In genomic region chr12:27523305-27523641, GRCh38 we compare ENCODE assay signal across 8 cellular contexts. TPM values are rescaled to one million over a fixed set of nuclear protein-coding genes. Genes with fewer than 3 reads are reported as not detected.
A peak's percentile ranks its signal among the peaks of the same experiment; 100 is the strongest.
DNase-seq lines count a peak whose midpoint lies in the region; ATAC-seq and TF ChIP-seq lines count a peak whose summit lies in the region.

No MANE protein-coding gene starts in this region.

- CTCF ChIA-PET in HEK293T (lab: Yijun Ruan, JAX): no interaction called here

- ATAC-seq in GM21529 (IDR thresholded peaks at IDR 0.05; ENCODE audit: unreplicated experiment): peak; percentile 2
- peak; percentile 11 for ATAC-seq in effector memory CD8-positive, alpha-beta T cell (replicated peaks)

- H3K27me3 Mint-ChIP-seq in effector memory CD8-positive, alpha-beta T cell: peaks cover 23 to 29% of the 10 kb centered on the region in 2 donors
- H3K27me3 Mint-ChIP-seq in osteocyte (ENCODE audit: unreplicated experiment): no peaks in the 10 kb centered on the region

- DNase-seq in GM12864 (ENCODE audit: low read depth) (no peak), NCI-H82 (lab: John Stamatoyannopoulos, UW) (peak; percentile 66), osteocyte (ENCODE audit: extremely low spot score, unreplicated experiment) (no peak), HEK293T (ENCODE audit: extremely low spot score) (no peak), NCI-H526 treated with DMSO at 0.1 percent for 48 hours (lab: John Stamatoyannopoulos, UW) (no peak), NCI-H187 (lab: John Stamatoyannopoulos, UW) (no peak)
- no peak for DNase-seq in effector memory CD8-positive, alpha-beta T cell

- peaks cover 5 to 9% of the 10 kb centered on the region in 2 donors for H3K4me1 Mint-ChIP-seq in effector memory CD8-positive, alpha-beta T cell (ENCODE audit: low read depth in 2 of 2)
- H3K4me1 Mint-ChIP-seq in osteocyte (ENCODE audit: unreplicated experiment): peaks cover 49% of the 10 kb centered on the region

- POLR2A ChIA-PET in HEK293T (lab: Yijun Ruan, JAX): interaction anchor here (0.5 to 2.7 kb wide), 17 partner anchors 9 to 256 kb away, joined by 3 to 14 read pairs (median 5); no protein-coding TSS in a partner anchor

- H3K27ac Mint-ChIP-seq in effector memory CD8-positive, alpha-beta T cell: peak overlapping the region; percentile 91 to 92
- peak overlapping the region; percentile 88 for H3K27ac Mint-ChIP-seq in osteocyte (ENCODE audit: unreplicated experiment)

- H3K4me3 Mint-ChIP-seq in effector memory CD8-positive, alpha-beta T cell: peak overlapping the region; percentile 93 to 94
- peak overlapping the region; percentile 88 for H3K4me3 Mint-ChIP-seq in osteocyte (ENCODE audit: unreplicated experiment)

- H3K9me3 Mint-ChIP-seq in effector memory CD8-positive, alpha-beta T cell: no peaks in the 10 kb centered on the region
- H3K9me3 Mint-ChIP-seq in osteocyte (ENCODE audit: unreplicated experiment): no peaks in the 10 kb centered on the region

- no peak for TF ChIP-seq CTCF in GM12864 (IDR thresholded peaks at IDR 0.05; ENCODE audit: low read depth, low read length, missing control alignments)
- no peak for TF ChIP-seq CTCF in osteocyte (IDR thresholded peaks at IDR 0.05)

- H3K4me3 ChIP-seq in GM12864 (ENCODE audit: low read depth, low read length): peak overlapping the region; percentile 81

- peaks cover 13% of the 10 kb centered on the region for H3K36me3 Mint-ChIP-seq in effector memory CD8-positive, alpha-beta T cell (ENCODE audit: insufficient read depth)
- peaks cover 2% of the 10 kb centered on the region for H3K36me3 Mint-ChIP-seq in osteocyte (ENCODE audit: unreplicated experiment)

TF ChIP-seq in HEK293T, 16 proteins besides CTCF, POLR2A, EP300 and RAD21:
- no peak for TF ChIP-seq BHLHE40 (IDR thresholded peaks at IDR 0.05; ENCODE audit: borderline replicate concordance)

RNA-seq across cellular contexts. Expression of gene PPFIBP1, which starts 0.7 kb away (rescaled TPM):
- total RNA-seq in osteocyte: 81.5 and 84.1 TPM in 2 replicates
